ENCODE assay signal across 8 cellular contexts in genomic region chr1:8822383-8823294, GRCh38. TPM values are rescaled to one million over a fixed set of nuclear protein-coding genes. Genes with fewer than 3 reads are reported as not detected.
DNase-seq lines count a peak whose midpoint lies in the region; ATAC-seq and TF ChIP-seq lines count a peak whose summit lies in the region.

No MANE protein-coding gene starts in this region.

- TF ChIP-seq CTCF in chondrocyte (IDR thresholded peaks at IDR 0.05): no peak
- TF ChIP-seq CTCF in mesothelial cell of epicardium (IDR thresholded peaks at IDR 0.05; ENCODE audit: unreplicated experiment): no peak

- peak; percentile 94 for DNase-seq in DMS79 treated with DMSO at 0.1 percent for 48 hours (lab: John Stamatoyannopoulos, UW)
- DNase-seq in NCI-H2171 treated with DMSO at 0.1 percent for 48 hours (lab: John Stamatoyannopoulos, UW): peak; percentile 90
- DNase-seq in chondrocyte (ENCODE audit: low spot score): no peak
- no peak for DNase-seq in mesothelial cell of epicardium (ENCODE audit: low spot score in 2 of 2, unreplicated experiment in 2 of 2)
- no peak for DNase-seq in stimulated activated naive CD8-positive, alpha-beta T cell treated with anti-CD3 and anti-CD28 coated beads, Interleukin-15, amount 100 ng/mL, for 72 hours
- no peak for DNase-seq in ureter (ENCODE audit: low spot score)
- DNase-seq in NK-92 treated with Interleukin-12 subunit alpha and Interleukin-12 subunit beta, amount 100 ng/mL, for 24 hours (lab: John Stamatoyannopoulos, UW): no peak

- H3K27ac Mint-ChIP-seq in chondrocyte (ENCODE audit: unreplicated experiment) (peak overlapping the region; percentile 38), mesothelial cell of epicardium (peak overlapping the region; percentile 76)
- H3K27ac Mint-ChIP-seq in stimulated activated naive CD8-positive, alpha-beta T cell treated with anti-CD3 and anti-CD28 coated beads, Interleukin-15, amount 100 ng/mL, for 72 hours: no peak overlapping the region
- H3K27ac Mint-ChIP-seq in activated T-helper 17 cell treated with anti-CD3 and anti-CD28 coated beads, Interleukin-2, amount 50 U/mL, for 72 hours: no peak overlapping the region

- no peak for ATAC-seq in stimulated activated naive CD8-positive, alpha-beta T cell treated with anti-CD3 and anti-CD28 coated beads, Interleukin-15, amount 100 ng/mL, for 72 hours
- no peak for ATAC-seq in activated T-helper 17 cell treated with anti-CD3 and anti-CD28 coated beads, Interleukin-2, amount 50 U/mL, for 72 hours (replicated peaks)

- peak overlapping the region; percentile 3 for H3K4me3 Mint-ChIP-seq in chondrocyte (ENCODE audit: unreplicated experiment)
- peak overlapping the region; percentile 2 for H3K4me3 Mint-ChIP-seq in mesothelial cell of epicardium
- no peak overlapping the region for H3K4me3 Mint-ChIP-seq in stimulated activated naive CD8-positive, alpha-beta T cell treated with anti-CD3 and anti-CD28 coated beads, Interleukin-15, amount 100 ng/mL, for 72 hours
- H3K4me3 Mint-ChIP-seq in activated T-helper 17 cell treated with anti-CD3 and anti-CD28 coated beads, Interleukin-2, amount 50 U/mL, for 72 hours: no peak overlapping the region

- H3K27me3 Mint-ChIP-seq in chondrocyte (ENCODE audit: low read depth) (no peaks in the 10 kb centered on the region), mesothelial cell of epicardium (ENCODE audit: low read depth) (no peaks in the 10 kb centered on the region)
- H3K27me3 Mint-ChIP-seq in stimulated activated naive CD8-positive, alpha-beta T cell treated with anti-CD3 and anti-CD28 coated beads, Interleukin-15, amount 100 ng/mL, for 72 hours: no peaks in the 10 kb centered on the region
- no peaks in the 10 kb centered on the region for H3K27me3 Mint-ChIP-seq in activated T-helper 17 cell treated with anti-CD3 and anti-CD28 coated beads, Interleukin-2, amount 50 U/mL, for 72 hours

- H3K4me1 Mint-ChIP-seq in chondrocyte (ENCODE audit: low read depth) (peaks cover 28% of the 10 kb centered on the region), mesothelial cell of epicardium (peaks cover 38% of the 10 kb centered on the region)
- peaks cover 8% of the 10 kb centered on the region for H3K4me1 Mint-ChIP-seq in stimulated activated naive CD8-positive, alpha-beta T cell treated with anti-CD3 and anti-CD28 coated beads, Interleukin-15, amount 100 ng/mL, for 72 hours
- no peaks in the 10 kb centered on the region for H3K4me1 Mint-ChIP-seq in activated T-helper 17 cell treated with anti-CD3 and anti-CD28 coated beads, Interleukin-2, amount 50 U/mL, for 72 hours

- no peaks in the 10 kb centered on the region for H3K36me3 Mint-ChIP-seq in chondrocyte (ENCODE audit: low read depth)
- H3K36me3 Mint-ChIP-seq in mesothelial cell of epicardium: no peaks in the 10 kb centered on the region
- no peaks in the 10 kb centered on the region for H3K36me3 Mint-ChIP-seq in activated T-helper 17 cell treated with anti-CD3 and anti-CD28 coated beads, Interleukin-2, amount 50 U/mL, for 72 hours (ENCODE audit: low read depth)

- H3K9me3 Mint-ChIP-seq in chondrocyte (ENCODE audit: low read depth) (no peaks in the 10 kb centered on the region), mesothelial cell of epicardium (no peaks in the 10 kb centered on the region)
- H3K9me3 Mint-ChIP-seq in stimulated activated naive CD8-positive, alpha-beta T cell treated with anti-CD3 and anti-CD28 coated beads, Interleukin-15, amount 100 ng/mL, for 72 hours: no peaks in the 10 kb centered on the region
- no peaks in the 10 kb centered on the region for H3K9me3 Mint-ChIP-seq in activated T-helper 17 cell treated with anti-CD3 and anti-CD28 coated beads, Interleukin-2, amount 50 U/mL, for 72 hours

RNA-seq across cellular contexts. Expression of gene RERE, which starts 5.2 kb away (rescaled TPM):
- total RNA-seq in chondrocyte (64.9 to 83.8 TPM (median 65.8 TPM) in 3 replicates), mesothelial cell of epicardium (177 to 187 TPM (median 187 TPM) in 3 replicates), ureter (215 TPM)
- total RNA-seq in activated T-helper 17 cell treated with anti-CD3 and anti-CD28 coated beads, Interleukin-2, amount 50 U/mL, for 72 hours: 10 to 100 TPM; 48.0 to 50.5 TPM

RNA-seq across cellular contexts. Expression of gene ENO1, which starts 55.8 kb away (rescaled TPM):
- total RNA-seq in chondrocyte (955 to 1,165 TPM (median 1,154 TPM) in 3 replicates), mesothelial cell of epicardium (1,024 to 1,067 TPM (median 1,030 TPM) in 3 replicates), ureter (726 TPM)
- total RNA-seq in activated T-helper 17 cell treated with anti-CD3 and anti-CD28 coated beads, Interleukin-2, amount 50 U/mL, for 72 hours: 1,000 to 10,000 TPM; 3,460 to 3,623 TPM

Comparison
In these comparisons a context has a peak if more than half of its experiments do, and no peak if none do; other contexts are left out.
1. DNase-seq: peak in DMS79 treated with DMSO at 0.1 percent for 48 hours (single experiment) and NCI-H2171 treated with DMSO at 0.1 percent for 48 hours (single experiment); none in chondrocyte (single experiment), mesothelial cell of epicardium (0 of 2), stimulated activated naive CD8-positive, alpha-beta T cell treated with anti-CD3 and anti-CD28 coated beads, Interleukin-15, amount 100 ng/mL, for 72 hours (0 of 2), ureter (single experiment) and NK-92 treated with Interleukin-12 subunit alpha and Interleukin-12 subunit beta, amount 100 ng/mL, for 24 hours (single experiment).
2. H3K27ac Mint-ChIP-seq: peak in chondrocyte (single experiment) and mesothelial cell of epicardium (single experiment); none in stimulated activated naive CD8-positive, alpha-beta T cell treated with anti-CD3 and anti-CD28 coated beads, Interleukin-15, amount 100 ng/mL, for 72 hours (0 of 2) and activated T-helper 17 cell treated with anti-CD3 and anti-CD28 coated beads, Interleukin-2, amount 50 U/mL, for 72 hours (single experiment).
3. H3K4me3 Mint-ChIP-seq: peak in chondrocyte (single experiment) and mesothelial cell of epicardium (single experiment); none in stimulated activated naive CD8-positive, alpha-beta T cell treated with anti-CD3 and anti-CD28 coated beads, Interleukin-15, amount 100 ng/mL, for 72 hours (0 of 2) and activated T-helper 17 cell treated with anti-CD3 and anti-CD28 coated beads, Interleukin-2, amount 50 U/mL, for 72 hours (single experiment).